Comparison of ENCODE assay signal across 24 cellular contexts in genomic region chr1:47813970-47814369, GRCh38.
"Had no signal": no experiment of that assay in that cellular context is flagged by ENCODE, and none has a peak within 500 bp of the region (broad histone marks: within the 10 kb centered on the region; RNA-seq: fewer than 3 reads in every experiment).

No MANE protein-coding gene starts in this region.

- H3K9me3 ChIP-seq: ascending aorta, body of pancreas, SJSA1 had no signal

- ATAC-seq: activated CD8-positive, alpha-beta memory T cell treated with anti-CD3 and anti-CD28 coated beads, Interleukin-2, amount 10 ng/mL, durations not matched to agents 7 days and 5 days; body of pancreas; SK-N-SH treated with all-trans-retinoic acid at 6 μM for 48 hours had no signal

- H3K27ac ChIP-seq: ascending aorta, body of pancreas had no signal

- H3K4me1 ChIP-seq: body of pancreas had no signal

- H3K27me3 Mint-ChIP-seq: activated CD4-positive, alpha-beta T cell treated with anti-CD3 and anti-CD28 coated beads, Interleukin-2, amount 10 ng/mL, durations not matched to agents 24 days and 14 days; activated CD8-positive, alpha-beta memory T cell treated with anti-CD3 and anti-CD28 coated beads, Interleukin-2, amount 10 ng/mL, durations not matched to agents 7 days and 5 days had no signal

- H3K4me3 ChIP-seq: ascending aorta, body of pancreas, SJSA1 had no signal

- DNase-seq: activated CD4-positive, alpha-beta T cell treated with anti-CD3 and anti-CD28 coated beads for 1 hour; activated CD4-positive, alpha-beta T cell treated with anti-CD3 and anti-CD28 coated beads, Interleukin-2, amount 10 ng/mL, durations not matched to agents 24 days and 14 days; activated CD4-positive, alpha-beta T cell treated with anti-CD3 and anti-CD28 coated beads, Interleukin-2, amount 50 U/mL, for 48 hours; activated CD8-positive, alpha-beta memory T cell treated with anti-CD3 and anti-CD28 coated beads, Interleukin-2, amount 10 ng/mL, durations not matched to agents 7 days and 5 days; activated effector memory CD4-positive, alpha-beta T cell treated with Interleukin-2 at 50 U/mL for 16 hours; activated naive CD4-positive, alpha-beta T cell; activated T-cell treated with anti-CD3 and anti-CD28 coated beads, Interleukin-2, amount 50 U/mL, for 24 hours; body of pancreas; Karpas-422; MM.1S; NCI-H1105; NCI-H1436; NCI-H1694 treated with DMSO at 0.1 percent for 48 hours; NCI-H2029 treated with DMSO at 0.1 percent for 48 hours; NCI-H510A treated with DMSO at 0.1 percent for 48 hours; NCI-H69; NK-92 treated with Interleukin-12 subunit alpha and Interleukin-12 subunit beta, amount 100 ng/mL, for 24 hours; Right ventricle myocardium superior had no signal

- H3K36me3 Mint-ChIP-seq: activated CD8-positive, alpha-beta memory T cell treated with anti-CD3 and anti-CD28 coated beads, Interleukin-2, amount 10 ng/mL, durations not matched to agents 7 days and 5 days; activated naive CD4-positive, alpha-beta T cell treated with anti-CD3 and anti-CD28 coated beads, Interleukin-2, amount 50 U/mL, for 24 hours had no signal

- H3K4me1 Mint-ChIP-seq: activated CD4-positive, alpha-beta T cell treated with anti-CD3 and anti-CD28 coated beads, Interleukin-2, amount 10 ng/mL, durations not matched to agents 24 days and 14 days; activated CD8-positive, alpha-beta memory T cell treated with anti-CD3 and anti-CD28 coated beads, Interleukin-2, amount 10 ng/mL, durations not matched to agents 7 days and 5 days; activated naive CD4-positive, alpha-beta T cell treated with anti-CD3 and anti-CD28 coated beads, Interleukin-2, amount 50 U/mL, for 24 hours had no signal

- H3K4me3 Mint-ChIP-seq: activated CD4-positive, alpha-beta T cell treated with anti-CD3 and anti-CD28 coated beads, Interleukin-2, amount 10 ng/mL, durations not matched to agents 24 days and 14 days; activated CD8-positive, alpha-beta memory T cell treated with anti-CD3 and anti-CD28 coated beads, Interleukin-2, amount 10 ng/mL, durations not matched to agents 7 days and 5 days; activated naive CD4-positive, alpha-beta T cell treated with anti-CD3 and anti-CD28 coated beads, Interleukin-2, amount 50 U/mL, for 24 hours; activated T-cell treated with anti-CD3 and anti-CD28 coated beads, Interleukin-2, amount 50 U/mL, for 24 hours; activated T-helper 1 cell treated with anti-CD3 and anti-CD28 coated beads, Interleukin-12 subunit alpha, Interleukin-12 subunit beta, Interleukin-2, Interleukin-4 antibody, amounts not matched to agents 30 ng/mL and 10 ng/mL and 1 ng/mL, durations not matched to agents 14 hours and 24 hours and 36 hours; T-helper 1 cell treated with Interleukin-12 subunit alpha and Interleukin-12 subunit beta and Interleukin-4 antibody, amounts not matched to agents 30 μg/mL and 1 μg/mL, for 36 hours had no signal

- H3K27me3 ChIP-seq: ascending aorta, body of pancreas, SJSA1 had no signal

- H3K36me3 ChIP-seq: ascending aorta, SJSA1 had no signal

- H3K9me3 Mint-ChIP-seq: activated CD4-positive, alpha-beta T cell treated with anti-CD3 and anti-CD28 coated beads, Interleukin-2, amount 10 ng/mL, durations not matched to agents 24 days and 14 days; activated naive CD4-positive, alpha-beta T cell treated with anti-CD3 and anti-CD28 coated beads, Interleukin-2, amount 50 U/mL, for 24 hours; activated T-cell treated with anti-CD3 and anti-CD28 coated beads, Interleukin-2, amount 50 U/mL, for 24 hours; activated T-helper 1 cell treated with anti-CD3 and anti-CD28 coated beads, Interleukin-12 subunit alpha, Interleukin-12 subunit beta, Interleukin-2, Interleukin-4 antibody, amounts not matched to agents 30 ng/mL and 10 ng/mL and 1 ng/mL, durations not matched to agents 14 hours and 24 hours and 36 hours; T-helper 1 cell treated with Interleukin-12 subunit alpha and Interleukin-12 subunit beta and Interleukin-4 antibody, amounts not matched to agents 30 μg/mL and 1 μg/mL, for 36 hours had no signal

- H3K27ac Mint-ChIP-seq: activated CD4-positive, alpha-beta T cell treated with anti-CD3 and anti-CD28 coated beads, Interleukin-2, amount 10 ng/mL, durations not matched to agents 24 days and 14 days; activated CD8-positive, alpha-beta memory T cell treated with anti-CD3 and anti-CD28 coated beads, Interleukin-2, amount 10 ng/mL, durations not matched to agents 7 days and 5 days; activated naive CD4-positive, alpha-beta T cell treated with anti-CD3 and anti-CD28 coated beads, Interleukin-2, amount 50 U/mL, for 24 hours; activated T-cell treated with anti-CD3 and anti-CD28 coated beads, Interleukin-2, amount 50 U/mL, for 24 hours; activated T-helper 1 cell treated with anti-CD3 and anti-CD28 coated beads, Interleukin-12 subunit alpha, Interleukin-12 subunit beta, Interleukin-2, Interleukin-4 antibody, amounts not matched to agents 30 ng/mL and 10 ng/mL and 1 ng/mL, durations not matched to agents 14 hours and 24 hours and 36 hours; T-helper 1 cell treated with Interleukin-12 subunit alpha and Interleukin-12 subunit beta and Interleukin-4 antibody, amounts not matched to agents 30 μg/mL and 1 μg/mL, for 36 hours had no signal
